ENCODE assay signal across 1 cellular context in genomic region chr2:216830346-216830745, GRCh38.
TF ChIP-seq lines count a peak whose summit lies in the region.

No MANE protein-coding gene starts in this region.

TF ChIP-seq in GM23338, 12 proteins besides CTCF, POLR2A, EP300 and RAD21 (continued from another document):
- TF ChIP-seq ZNF462 (CRISPR knock-in tag; IDR thresholded peaks at IDR 0.05) (no peak), EZH2phosphoT487 (IDR thresholded peaks at IDR 0.05; ENCODE audit: unreplicated experiment) (no peak), STAT1 (IDR thresholded peaks at IDR 0.05; ENCODE audit: unreplicated experiment) (no peak), ZNF331 (CRISPR knock-in tag; IDR thresholded peaks at IDR 0.05; ENCODE audit: low read depth) (no peak), ETS1 (IDR thresholded peaks at IDR 0.05) (no peak), REST (IDR thresholded peaks at IDR 0.05; ENCODE audit: unreplicated experiment) (no peak), EZH2 (IDR thresholded peaks at IDR 0.05; ENCODE audit: low read depth, unreplicated experiment) (no peak), CREB1 (CRISPR knock-in tag; IDR thresholded peaks at IDR 0.05; ENCODE audit: low read depth) (no peak), POLR2AphosphoS5 (IDR thresholded peaks at IDR 0.05; ENCODE audit: low read depth) (no peak)
